ENCODE assay signal across 18 cellular contexts in genomic region chr21:41548781-41549180, GRCh38. TPM values are rescaled to one million over a fixed set of nuclear protein-coding genes. Genes with fewer than 3 reads are reported as not detected.
"Had no signal": no experiment of that assay in that cellular context is flagged by ENCODE, and none has a peak within 500 bp of the region (broad histone marks: within the 10 kb centered on the region; RNA-seq: fewer than 3 reads in every experiment).

No MANE protein-coding gene starts in this region.

- ATAC-seq: activated CD4-positive, alpha-beta T cell treated with anti-CD3 and anti-CD28 coated beads for 36 hours; activated CD8-positive, alpha-beta memory T cell treated with anti-CD3 and anti-CD28 coated beads, Interleukin-2, amount 10 ng/mL, durations not matched to agents 7 days and 5 days; gastrocnemius medialis; heart right ventricle; naive thymus-derived CD8-positive, alpha-beta T cell had no signal

- H3K9me3 ChIP-seq: gastrocnemius medialis, heart right ventricle, left ventricle myocardium inferior, transverse colon, vagina had no signal

- H3K4me3 Mint-ChIP-seq: activated CD4-positive, alpha-beta memory T cell treated with anti-CD3 and anti-CD28 coated beads for 36 hours; activated CD4-positive, alpha-beta T cell treated with anti-CD3 and anti-CD28 coated beads for 36 hours; activated CD8-positive, alpha-beta memory T cell treated with anti-CD3 and anti-CD28 coated beads, Interleukin-2, amount 10 ng/mL, durations not matched to agents 7 days and 5 days; activated naive CD4-positive, alpha-beta T cell treated with anti-CD3 and anti-CD28 coated beads for 36 hours; endodermal cell; naive thymus-derived CD8-positive, alpha-beta T cell had no signal

- H3K4me1 Mint-ChIP-seq: endodermal cell had no signal

- H3K4me3 ChIP-seq: dorsolateral prefrontal cortex, gastrocnemius medialis, heart right ventricle, left ventricle myocardium inferior, transverse colon, vagina had no signal

- H3K36me3 Mint-ChIP-seq: activated CD4-positive, alpha-beta memory T cell treated with anti-CD3 and anti-CD28 coated beads for 36 hours; activated CD8-positive, alpha-beta memory T cell treated with anti-CD3 and anti-CD28 coated beads, Interleukin-2, amount 10 ng/mL, durations not matched to agents 7 days and 5 days; naive thymus-derived CD8-positive, alpha-beta T cell had no signal

- H3K36me3 ChIP-seq: gastrocnemius medialis, heart right ventricle, left ventricle myocardium inferior, transverse colon, vagina, WERI-Rb-1 had no signal

- DNase-seq: activated CD4-positive, alpha-beta memory T cell treated with anti-CD3 and anti-CD28 coated beads for 36 hours; activated CD4-positive, alpha-beta T cell treated with anti-CD3 and anti-CD28 coated beads for 36 hours; activated CD8-positive, alpha-beta memory T cell treated with anti-CD3 and anti-CD28 coated beads, Interleukin-2, amount 10 ng/mL, durations not matched to agents 7 days and 5 days; activated naive CD4-positive, alpha-beta T cell treated with anti-CD3 and anti-CD28 coated beads for 36 hours; activated T-cell treated with anti-CD3 and anti-CD28 coated beads, Interleukin-2, amount 50 U/mL, for 1 hour; dorsolateral prefrontal cortex; endodermal cell; gastrocnemius medialis; heart right ventricle; left ventricle myocardium inferior; naive thymus-derived CD8-positive, alpha-beta T cell; stimulated activated CD4-positive, alpha-beta T cell treated with anti-CD3 and anti-CD28 coated beads, Interleukin-2, amount 100 ng/mL, for 48 hours; stimulated activated naive CD4-positive, alpha-beta T cell; substantia nigra; transverse colon; WERI-Rb-1 had no signal

- H3K27ac Mint-ChIP-seq: activated CD4-positive, alpha-beta memory T cell treated with anti-CD3 and anti-CD28 coated beads for 36 hours; activated CD4-positive, alpha-beta T cell treated with anti-CD3 and anti-CD28 coated beads for 36 hours; activated CD8-positive, alpha-beta memory T cell treated with anti-CD3 and anti-CD28 coated beads, Interleukin-2, amount 10 ng/mL, durations not matched to agents 7 days and 5 days; activated naive CD4-positive, alpha-beta T cell treated with anti-CD3 and anti-CD28 coated beads for 36 hours; activated T-helper 2 cell treated with anti-CD3 and anti-CD28 coated beads, Interferon-gamma antibody, Interleukin-2, Interleukin-4, amounts not matched to agents 10 μg/mL and 5 μg/mL and 100 μg/mL, durations not matched to agents 14 hours and 24 hours and 36 hours; endodermal cell had no signal

- H3K27me3 ChIP-seq: transverse colon, vagina had no signal

- H3K4me1 ChIP-seq: gastrocnemius medialis, heart right ventricle, left ventricle myocardium inferior, vagina had no signal

- H3K27ac ChIP-seq: dorsolateral prefrontal cortex, gastrocnemius medialis, heart right ventricle, left ventricle myocardium inferior, transverse colon, vagina, WERI-Rb-1 had no signal

- H3K9me3 Mint-ChIP-seq: activated CD4-positive, alpha-beta memory T cell treated with anti-CD3 and anti-CD28 coated beads for 36 hours; activated naive CD4-positive, alpha-beta T cell treated with anti-CD3 and anti-CD28 coated beads for 36 hours; activated T-helper 2 cell treated with anti-CD3 and anti-CD28 coated beads, Interferon-gamma antibody, Interleukin-2, Interleukin-4, amounts not matched to agents 10 μg/mL and 5 μg/mL and 100 μg/mL, durations not matched to agents 14 hours and 24 hours and 36 hours; endodermal cell; naive thymus-derived CD8-positive, alpha-beta T cell had no signal

RNA-seq across cellular contexts. Expression of gene TMPRSS2, which starts 40.8 kb away (rescaled TPM):
- total RNA-seq: activated CD4-positive, alpha-beta memory T cell treated with anti-CD3 and anti-CD28 coated beads for 36 hours; activated CD4-positive, alpha-beta T cell treated with anti-CD3 and anti-CD28 coated beads for 36 hours; activated CD8-positive, alpha-beta memory T cell treated with anti-CD3 and anti-CD28 coated beads, Interleukin-2, amount 10 ng/mL, durations not matched to agents 7 days and 5 days; activated naive CD4-positive, alpha-beta T cell treated with anti-CD3 and anti-CD28 coated beads for 36 hours; activated T-helper 2 cell treated with anti-CD3 and anti-CD28 coated beads, Interferon-gamma antibody, Interleukin-2, Interleukin-4, amounts not matched to agents 10 μg/mL and 5 μg/mL and 100 μg/mL, durations not matched to agents 14 hours and 24 hours and 36 hours; heart right ventricle; left ventricle myocardium inferior; naive thymus-derived CD8-positive, alpha-beta T cell had no signal
- polyA plus RNA-seq: naive thymus-derived CD8-positive, alpha-beta T cell had no signal
